In the genomic region with DNA sequence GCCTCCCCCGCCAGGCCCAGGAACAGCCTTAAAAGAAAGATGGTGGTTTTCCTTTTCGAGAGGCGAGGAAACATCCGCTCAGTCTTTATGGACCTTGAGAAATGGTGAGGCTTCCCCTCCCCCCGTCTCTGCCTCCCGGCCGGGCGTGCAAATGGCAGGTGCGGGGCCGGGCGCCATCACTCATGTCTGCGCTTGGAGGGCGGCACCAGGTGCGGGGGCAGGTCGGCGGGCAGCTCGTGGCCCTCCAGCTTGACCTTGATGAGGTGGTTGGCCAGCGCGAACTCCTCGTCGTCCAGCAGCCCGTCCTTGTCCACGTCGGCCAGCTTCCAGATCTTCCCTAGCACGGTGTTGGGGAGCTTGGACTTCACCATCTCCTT, we compare ENCODE assay signal across 8 cellular contexts. TPM values are rescaled to one million over a fixed set of nuclear protein-coding genes. Genes with fewer than 3 reads are reported as not detected.
DNase-seq lines count a peak whose midpoint lies in the region; ATAC-seq lines count a peak whose summit lies in the region.
"Had no signal": no experiment of that assay in that cellular context is flagged by ENCODE, and none has a peak within 500 bp of the region (broad histone marks: within the 10 kb centered on the region; RNA-seq: fewer than 3 reads in every experiment).

No MANE protein-coding gene starts in this region.

- peak overlapping the region in 9 of 11 experiments; percentile 84 to 98 (median 94); a peak in 16 of 22 replicates for H3K27ac ChIP-seq in BLaER1 treated with 17β-estradiol and CSF1 and Interleukin-3, amounts not matched to agents 10 nM and 100 nM
- H3K27ac ChIP-seq in SJSA1, result peak overlapping the region; percentile 87
- peak overlapping the region; percentile 89 for H3K27ac ChIP-seq in mesodermal cell (ENCODE audit: low read depth, low read length, severe bottlenecking)

- H3K4me1 ChIP-seq in BLaER1 treated with 17β-estradiol and CSF1 and Interleukin-3, amounts not matched to agents 10 nM and 100 nM, result peaks cover 99 to 100% (median 100%) of the 10 kb centered on the region in 10 experiments
- H3K4me1 ChIP-seq in SJSA1 (replicated peaks) (peaks cover 78% of the 10 kb centered on the region), mesodermal cell (ENCODE audit: control insufficient read depth, insufficient read depth, low read length, poor library complexity, severe bottlenecking) (peaks cover 54% of the 10 kb centered on the region)

- 96 to 97% methylated on average over 23 to 24 of the region's 25 CpGs for WGBS in mesodermal cell (ENCODE audit: insufficient coverage in 2 of 2), 2 experiments

- H3K4me2 ChIP-seq in BLaER1 treated with 17β-estradiol and CSF1 and Interleukin-3, amounts not matched to agents 10 nM and 100 nM, result peak overlapping the region; percentile 93 to 100 (median 98)

- peaks cover 16 to 67% (median 40%) of the 10 kb centered on the region in 11 experiments; a peak in 20 of 22 replicates for H4K20me1 ChIP-seq in BLaER1 treated with 17β-estradiol and CSF1 and Interleukin-3, amounts not matched to agents 10 nM and 100 nM

- ATAC-seq in GM19395 (IDR thresholded peaks at IDR 0.05; ENCODE audit: unreplicated experiment) (no peak), HG02852 (IDR thresholded peaks at IDR 0.05; ENCODE audit: unreplicated experiment) (no peak)

- H3K4me3 ChIP-seq in BLaER1 treated with 17β-estradiol and CSF1 and Interleukin-3, amounts not matched to agents 10 nM and 100 nM, result peak overlapping the region in 8 of 10 experiments; percentile 8 to 57 (median 36); a peak in 10 of 20 replicates
- H3K4me3 ChIP-seq in SJSA1, result no peak overlapping the region
- H3K4me3 ChIP-seq in mesodermal cell (ENCODE audit: extremely low read depth, insufficient read depth, low read length, poor library complexity, severe bottlenecking), result no peak overlapping the region

- no peaks in the 10 kb centered on the region for H3K27me3 ChIP-seq in BLaER1 treated with 17β-estradiol and CSF1 and Interleukin-3, amounts not matched to agents 10 nM and 100 nM
- H3K27me3 ChIP-seq in SJSA1 (replicated peaks), result no peaks in the 10 kb centered on the region

- H3K9ac ChIP-seq in BLaER1 treated with 17β-estradiol and CSF1 and Interleukin-3, amounts not matched to agents 10 nM and 100 nM, result peak overlapping the region in 10 of 11 experiments; percentile 43 to 88 (median 61); a peak in 15 of 22 replicates

- H3K9me3 ChIP-seq in BLaER1 treated with 17β-estradiol and CSF1 and Interleukin-3, amounts not matched to agents 10 nM and 100 nM (replicated peaks in 1 of 11), result no peaks in the 10 kb centered on the region
- H3K9me3 ChIP-seq in SJSA1 (replicated peaks) (no peaks in the 10 kb centered on the region), mesodermal cell (ENCODE audit: control insufficient read depth, low read length) (no peaks in the 10 kb centered on the region)

- peaks cover 24 to 63% (median 45%) of the 10 kb centered on the region in 11 experiments for H3K36me3 ChIP-seq in BLaER1 treated with 17β-estradiol and CSF1 and Interleukin-3, amounts not matched to agents 10 nM and 100 nM
- H3K36me3 ChIP-seq in SJSA1 (peaks cover 61% of the 10 kb centered on the region), mesodermal cell (ENCODE audit: control insufficient read depth, insufficient read depth, low read length) (peaks cover 55% of the 10 kb centered on the region)

- DNase-seq in SJSA1 (ENCODE audit: low read depth in 1 of 2, low spot score in 2 of 2), result no peak
- no peak for DNase-seq in stimulated activated CD4-positive, alpha-beta T cell treated with anti-CD3 and anti-CD28 coated beads, Interleukin-2, amount 100 ng/mL, for 24 hours
- DNase-seq: DMS79, NCI-H1417 had no signal

RNA-seq across cellular contexts. Expression of gene CDC42BPG, which starts 9.7 kb away (rescaled TPM):
- 0.03 TPM in 1 of 2 replicates, not detected in the other for total RNA-seq in SJSA1 (2014; rRNA removed; shearing (Covaris generic))
- 4.0 TPM for polyA plus RNA-seq in mesodermal cell (2013, experiment 1 of 2)
- 3.1 TPM for polyA plus RNA-seq in mesodermal cell (2013, experiment 2 of 2)

RNA-seq across cellular contexts. Expression of gene EHD1, which starts 24.3 kb away (rescaled TPM):
- total RNA-seq in SJSA1 (2014; rRNA removed; shearing (Covaris generic)), result 75.2 and 85.7 TPM in 2 replicates
- polyA plus RNA-seq in mesodermal cell (2013, experiment 1 of 2), result 41.5 TPM
- 36.3 TPM for polyA plus RNA-seq in mesodermal cell (2013, experiment 2 of 2)

RNA-seq across cellular contexts. Expression of gene MEN1, which starts 43.8 kb away (rescaled TPM):
- 13.8 and 22.0 TPM in 2 replicates for total RNA-seq in SJSA1 (2014; rRNA removed; shearing (Covaris generic))
- polyA plus RNA-seq in mesodermal cell (2013, experiment 1 of 2), result 50.2 TPM
- 42.8 TPM for polyA plus RNA-seq in mesodermal cell (2013, experiment 2 of 2)

RNA-seq across cellular contexts. Expression of gene MAP4K2, which starts 51.1 kb away (rescaled TPM):
- 19.2 and 22.9 TPM in 2 replicates for total RNA-seq in SJSA1 (2014; rRNA removed; shearing (Covaris generic))
- polyA plus RNA-seq in mesodermal cell (2013, experiment 1 of 2), result 43.9 TPM
- polyA plus RNA-seq in mesodermal cell (2013, experiment 2 of 2), result 33.9 TPM

Comparison
In these comparisons a context has a peak if more than half of its experiments do, and no peak if none do; other contexts are left out.
1. H3K4me3 ChIP-seq: peak in BLaER1 treated with 17β-estradiol and CSF1 and Interleukin-3, amounts not matched to agents 10 nM and 100 nM (8 of 10); none in SJSA1 (single experiment) and mesodermal cell (single experiment).
2. Peak in every context shown above with its lines, with median percentiles within 50 percentile points of each other: H3K27ac ChIP-seq.